Comparison of ENCODE assay signal across 29 cellular contexts in genomic region chrX:21666252-21666651, GRCh38. TPM values are rescaled to one million over a fixed set of nuclear protein-coding genes. Genes with fewer than 3 reads are reported as not detected.
"Had no signal": no experiment of that assay in that cellular context is flagged by ENCODE, and none has a peak within 500 bp of the region (broad histone marks: within the 10 kb centered on the region; RNA-seq: fewer than 3 reads in every experiment).

No MANE protein-coding gene starts in this region.

- H3K27ac ChIP-seq: breast epithelium, esophagus squamous epithelium, hepatocyte, neural progenitor cell, stomach, thyroid gland, upper lobe of right lung had no signal

- H3K9me3 Mint-ChIP-seq: activated naive CD4-positive, alpha-beta T cell treated with anti-CD3 and anti-CD28 coated beads, Interleukin-2, amount 50 U/mL, for 24 hours; activated naive CD8-positive, alpha-beta T cell treated with anti-CD3 and anti-CD28 coated beads, Interleukin-2, amount 50 U/mL, for 24 hours; activated T-helper 2 cell treated with anti-CD3 and anti-CD28 coated beads, Interferon-gamma antibody, Interleukin-2, Interleukin-4, amounts not matched to agents 10 μg/mL and 5 μg/mL and 100 μg/mL, durations not matched to agents 14 hours and 24 hours and 36 hours; dendritic cell treated with granulocyte-macrophage colony-stimulating factor and Interleukin-4, amounts not matched to agents 40 ng/mL and 50 ng/mL, for 4 days; endodermal cell; WTC11 had no signal

- H3K4me3 Mint-ChIP-seq: activated CD8-positive, alpha-beta memory T cell treated with anti-CD3 and anti-CD28 coated beads, Interleukin-2, amount 10 ng/mL, durations not matched to agents 7 days and 5 days; activated CD8-positive, alpha-beta T cell treated with anti-CD3 and anti-CD28 coated beads, Interleukin-2, amount 10 ng/mL, durations not matched to agents 7 days and 5 days; activated naive CD4-positive, alpha-beta T cell treated with anti-CD3 and anti-CD28 coated beads, Interleukin-2, amount 50 U/mL, for 24 hours; activated naive CD8-positive, alpha-beta T cell treated with anti-CD3 and anti-CD28 coated beads, Interleukin-2, amount 50 U/mL, for 24 hours; central memory CD8-positive, alpha-beta T cell; dendritic cell treated with granulocyte-macrophage colony-stimulating factor and Interleukin-4, amounts not matched to agents 40 ng/mL and 50 ng/mL, for 4 days; endodermal cell; mesothelial cell of epicardium; natural killer cell; neural progenitor cell; stimulated activated naive B cell treated with anti-CD40 and anti-IgM and Interleukin-4, amounts not matched to agents 10 μg/mL and 1 μg/mL and 100 μg/mL, for 72 hours; WTC11 had no signal

- H3K27ac Mint-ChIP-seq: activated CD8-positive, alpha-beta memory T cell treated with anti-CD3 and anti-CD28 coated beads, Interleukin-2, amount 10 ng/mL, durations not matched to agents 7 days and 5 days; activated CD8-positive, alpha-beta T cell treated with anti-CD3 and anti-CD28 coated beads, Interleukin-2, amount 10 ng/mL, durations not matched to agents 7 days and 5 days; activated naive CD4-positive, alpha-beta T cell treated with anti-CD3 and anti-CD28 coated beads, Interleukin-2, amount 50 U/mL, for 24 hours; activated naive CD8-positive, alpha-beta T cell treated with anti-CD3 and anti-CD28 coated beads, Interleukin-2, amount 50 U/mL, for 24 hours; activated T-helper 2 cell treated with anti-CD3 and anti-CD28 coated beads, Interferon-gamma antibody, Interleukin-2, Interleukin-4, amounts not matched to agents 10 μg/mL and 5 μg/mL and 100 μg/mL, durations not matched to agents 14 hours and 24 hours and 36 hours; dendritic cell treated with granulocyte-macrophage colony-stimulating factor and Interleukin-4, amounts not matched to agents 40 ng/mL and 50 ng/mL, for 4 days; endodermal cell; mesothelial cell of epicardium; natural killer cell; neural progenitor cell; stimulated activated naive B cell treated with anti-CD40 and anti-IgM and Interleukin-4, amounts not matched to agents 10 μg/mL and 1 μg/mL and 100 μg/mL, for 72 hours; WTC11 had no signal

- H3K36me3 ChIP-seq: breast epithelium, esophagus squamous epithelium, neural progenitor cell, stomach, thyroid gland, upper lobe of right lung had no signal

- H3K4me3 ChIP-seq: breast epithelium, esophagus squamous epithelium, hepatocyte, neural progenitor cell, stomach, thyroid gland, upper lobe of right lung had no signal

- H3K36me3 Mint-ChIP-seq: activated CD8-positive, alpha-beta memory T cell treated with anti-CD3 and anti-CD28 coated beads, Interleukin-2, amount 10 ng/mL, durations not matched to agents 7 days and 5 days; activated naive CD4-positive, alpha-beta T cell treated with anti-CD3 and anti-CD28 coated beads, Interleukin-2, amount 50 U/mL, for 24 hours; mesothelial cell of epicardium; natural killer cell; neural progenitor cell; stimulated activated naive B cell treated with anti-CD40 and anti-IgM and Interleukin-4, amounts not matched to agents 10 μg/mL and 1 μg/mL and 100 μg/mL, for 72 hours; WTC11 had no signal

- DNase-seq: activated CD8-positive, alpha-beta memory T cell treated with anti-CD3 and anti-CD28 coated beads, Interleukin-2, amount 10 ng/mL, durations not matched to agents 7 days and 5 days; activated CD8-positive, alpha-beta T cell treated with anti-CD3 and anti-CD28 coated beads, Interleukin-2, amount 10 ng/mL, durations not matched to agents 7 days and 5 days; activated naive CD8-positive, alpha-beta T cell treated with anti-CD3 and anti-CD28 coated beads, Interleukin-2, amount 50 U/mL, for 24 hours; activated T-cell treated with anti-CD3 and anti-CD28 coated beads, Interleukin-2, amount 50 U/mL, for 48 hours; amygdala; endodermal cell; esophagus squamous epithelium; foreskin melanocyte; islet precursor cell; left cardiac atrium; natural killer cell; occipital lobe; stimulated activated CD4-positive, alpha-beta T cell treated with anti-CD3 and anti-CD28 coated beads, Interleukin-15, amount 100 ng/mL, for 24 hours; stimulated activated CD4-positive, alpha-beta T cell treated with anti-CD3 and anti-CD28 coated beads, Interleukin-2, amount 100 ng/mL, for 24 hours; stimulated activated naive B cell treated with anti-CD40 and anti-IgM and Interleukin-4, amounts not matched to agents 10 μg/mL and 1 μg/mL and 100 μg/mL, for 72 hours; stomach; T-helper 2 cell; thyroid gland; upper lobe of right lung had no signal

- H3K9me3 ChIP-seq: breast epithelium, esophagus squamous epithelium, stomach, thyroid gland, upper lobe of right lung had no signal

- H3K4me2 ChIP-seq: hepatocyte, neural progenitor cell had no signal

- H2AFZ ChIP-seq: hepatocyte, neural progenitor cell had no signal

- ATAC-seq: activated CD8-positive, alpha-beta memory T cell treated with anti-CD3 and anti-CD28 coated beads, Interleukin-2, amount 10 ng/mL, durations not matched to agents 7 days and 5 days; activated CD8-positive, alpha-beta T cell treated with anti-CD3 and anti-CD28 coated beads, Interleukin-2, amount 10 ng/mL, durations not matched to agents 7 days and 5 days; activated naive CD8-positive, alpha-beta T cell treated with anti-CD3 and anti-CD28 coated beads, Interleukin-2, amount 50 U/mL, for 24 hours; natural killer cell; sciatic nerve; stimulated activated naive B cell treated with anti-CD40 and anti-IgM and Interleukin-4, amounts not matched to agents 10 μg/mL and 1 μg/mL and 100 μg/mL, for 72 hours; upper lobe of right lung; WTC11 had no signal

- H3K4me1 ChIP-seq: breast epithelium, esophagus squamous epithelium, neural progenitor cell, stomach, thyroid gland, upper lobe of right lung had no signal

- H3K9ac ChIP-seq: neural progenitor cell had no signal

- H3K79me2 ChIP-seq: hepatocyte had no signal

- H3K27me3 ChIP-seq: hepatocyte, neural progenitor cell, thyroid gland, upper lobe of right lung had no signal

- H3K4me1 Mint-ChIP-seq: activated CD8-positive, alpha-beta memory T cell treated with anti-CD3 and anti-CD28 coated beads, Interleukin-2, amount 10 ng/mL, durations not matched to agents 7 days and 5 days; activated naive CD4-positive, alpha-beta T cell treated with anti-CD3 and anti-CD28 coated beads, Interleukin-2, amount 50 U/mL, for 24 hours; activated naive CD8-positive, alpha-beta T cell treated with anti-CD3 and anti-CD28 coated beads, Interleukin-2, amount 50 U/mL, for 24 hours; central memory CD8-positive, alpha-beta T cell; mesothelial cell of epicardium; natural killer cell; neural progenitor cell; stimulated activated naive B cell treated with anti-CD40 and anti-IgM and Interleukin-4, amounts not matched to agents 10 μg/mL and 1 μg/mL and 100 μg/mL, for 72 hours; WTC11 had no signal

RNA-seq across cellular contexts. Expression of gene KLHL34, which starts 8.1 kb away (rescaled TPM):
- total RNA-seq: hepatocyte, mesothelial cell of epicardium, natural killer cell, thyroid gland, upper lobe of right lung had no signal
- polyA plus RNA-seq: hepatocyte had no signal
